ENCODE assay signal across 8 cellular contexts in genomic region chr10:96586419-96587254, GRCh38. TPM values are rescaled to one million over a fixed set of nuclear protein-coding genes. Genes with fewer than 3 reads are reported as not detected.
DNase-seq lines count a peak whose midpoint lies in the region; ATAC-seq and TF ChIP-seq lines count a peak whose summit lies in the region.

Gene TM9SF3, minus strand, starts transcription at chr10:96587012. Its CDS starts 177 bp downstream, at chr10:96586835.

- H3K27ac ChIP-seq in liver (ENCODE audit: low read depth in 1 of 2, low read length in 2 of 2), result peak within 1 kb of the TSS; percentile 96 to 97

- peak within 1 kb of the TSS; percentile 82 to 99 (median 87) for H3K4me3 ChIP-seq in liver (ENCODE audit: low read depth in 1 of 3, low read length in 3 of 3)

- no peak for TF ChIP-seq RAD21 in liver (IDR thresholded peaks at IDR 0.05)

- H3K9me3 ChIP-seq in liver (ENCODE audit: control insufficient read depth in 4 of 4, low read length in 3 of 4), result no peaks in the 10 kb centered on the region

- H3K4me1 ChIP-seq in liver (ENCODE audit: control insufficient read depth in 4 of 4, insufficient read depth in 4 of 4, low read length in 3 of 4), result peaks cover 8 to 46% (median 20%) of the 10 kb centered on the region in 4 donors

- ATAC-seq in GM18873 (IDR thresholded peaks at IDR 0.05; ENCODE audit: low FRiP score, unreplicated experiment), result peak; percentile 45
- peak; percentile 65 for ATAC-seq in HG03139 (IDR thresholded peaks at IDR 0.05; ENCODE audit: unreplicated experiment)

- under 1% methylated on average over 107 of the region's 107 CpGs for WGBS in liver

- peak; percentile 95 for DNase-seq in AG08396 (ENCODE audit: low spot score)
- DNase-seq in NCI-H510A treated with DMSO at 0.1 percent for 48 hours (lab: John Stamatoyannopoulos, UW), result peak; percentile 73
- DNase-seq in activated CD4-positive, alpha-beta T cell treated with anti-CD3 and anti-CD28 coated beads, Interleukin-2, amount 50 U/mL, for 24 hours (ENCODE audit: low read depth in 1 of 2, low spot score in 1 of 2), result peak; percentile 83 to 86
- DNase-seq in dermis microvascular lymphatic vessel endothelial cell (ENCODE audit: low read depth in 2 of 2), result peak; percentile 47 to 91
- peak; percentile 93 for DNase-seq in stimulated activated CD4-positive, alpha-beta T cell treated with anti-CD3 and anti-CD28 coated beads, Interleukin-4, amount 100 ng/mL, for 24 hours

- H3K36me3 ChIP-seq in liver (ENCODE audit: control insufficient read depth in 4 of 4, insufficient read depth in 3 of 4, low read depth in 1 of 4, low read length in 3 of 4), result no peaks in the 10 kb centered on the region

- no peak for TF ChIP-seq CTCF in liver (IDR thresholded peaks at IDR 0.05; ENCODE audit: low read depth, low read length, missing input control)

- peak within 1 kb of the TSS; percentile 97 to 99 for H3K9ac ChIP-seq in liver (ENCODE audit: low read depth in 1 of 2, low read length in 2 of 2)

- no peaks in the 10 kb centered on the region for H3K27me3 ChIP-seq in liver (ENCODE audit: control insufficient read depth in 4 of 4, insufficient read depth in 4 of 4, low read length in 3 of 4)

TF ChIP-seq in liver, 16 proteins besides CTCF, POLR2A, EP300 and RAD21:
- TF ChIP-seq GABPA (IDR thresholded peaks at IDR 0.05 in 1 of 2, conservative IDR thresholded peaks at IDR 0.05 in 1 of 2), result peak; percentile 71 to 85
- peak; percentile 6 for TF ChIP-seq YY1 (IDR thresholded peaks at IDR 0.05)
- TF ChIP-seq MAX (IDR thresholded peaks at IDR 0.05), result no peak

RNA-seq across cellular contexts. Expression of gene TM9SF3, which starts in this region (rescaled TPM):
- total RNA-seq in dermis microvascular lymphatic vessel endothelial cell (67.9 and 69.2 TPM in 2 replicates), liver (100 to 1,000 TPM in 1 of 2 donors, 10 to 100 TPM in 1; 72.9 to 115 TPM)
- polyA plus RNA-seq in liver, result 10 to 100 TPM; 20.5 to 37.9 TPM

Comparison
In these comparisons a context has a peak if more than half of its experiments do, and no peak if none do; other contexts are left out.
1. Peak in every context shown above with its lines: DNase-seq, ATAC-seq, H3K4me3 ChIP-seq and H3K27ac ChIP-seq.